8 cellular contexts compared by ENCODE assay signal in genomic region chr3:132418916-132419315, GRCh38. TPM values are rescaled to one million over a fixed set of nuclear protein-coding genes. Genes with fewer than 3 reads are reported as not detected.
DNase-seq lines count a peak whose midpoint lies in the region; ATAC-seq, FAIRE-seq and TF ChIP-seq lines count a peak whose summit lies in the region.

No MANE protein-coding gene starts in this region.

- no peak for FAIRE-seq in HepG2 (lab: Jason Lieb, UNC)

- no peak for TF ChIP-seq POLR2A in IMR-90 (IDR thresholded peaks at IDR 0.05; ENCODE audit: low read depth, low read length)
- TF ChIP-seq POLR2A in HepG2 (IDR thresholded peaks at IDR 0.05; ENCODE audit: insufficient read depth in 1 of 2, low read depth in 2 of 2, low read length in 2 of 2), result no peak

- in situ Hi-C loops in IMR-90 (cut with MboI; ENCODE audit: low sequenced_read_pairs), result no loop called here
- in situ Hi-C loops in HepG2 (cut with HindIII; ENCODE audit: extremely low pct_ligation_motif_present, low pct_unique_long_range_greater_than_20kb), result no loop called here

- H2BK120ac ChIP-seq in IMR-90 (ENCODE audit: low read depth, low read length), result no peak overlapping the region

- TF ChIP-seq CTCF in AG04450 (IDR thresholded peaks at IDR 0.05; ENCODE audit: low read depth, low read length) (no peak), IMR-90 (conservative IDR thresholded peaks at IDR 0.05; ENCODE audit: low read depth, low read length) (no peak), HepG2 (CRISPR knock-in tag; IDR thresholded peaks at IDR 0.05) (no peak)

- intact Hi-C loops in IMR-90 (cut with micrococcal nuclease) (loop anchor here (5.0 kb wide), 2 partner anchors 33 to 63 kb away; no protein-coding TSS in a partner anchor), HepG2 (cut with micrococcal nuclease; ENCODE audit: unreplicated experiment) (no loop called here)

- CTCF ChIA-PET in AG04450 (lab: Charles Lee), result interaction anchor here (0.6 kb wide), 1 partner anchor 205 kb away, joined by 4 read pairs; no protein-coding TSS in a partner anchor
- CTCF ChIA-PET in IMR-90 (lab: Yijun Ruan, JAX), result no interaction called here
- CTCF ChIA-PET in HepG2 (lab: Yijun Ruan, JAX; ENCODE audit: low intra/inter-chr PET ratio, low total read pairs), result no interaction called here

- no peak for TF ChIP-seq RAD21 in IMR-90 (IDR thresholded peaks at IDR 0.05; ENCODE audit: low read length)
- TF ChIP-seq RAD21 in HepG2 (CRISPR knock-in tag; IDR thresholded peaks at IDR 0.05), result no peak

- H3K4me1 ChIP-seq in IMR-90 (ENCODE audit: control insufficient read depth, insufficient read depth, low read length) (peaks cover 4% of the 10 kb centered on the region), HepG2 (ENCODE audit: insufficient read depth, low read length) (peaks cover 50% of the 10 kb centered on the region)

- peak overlapping the region; percentile 83 for H3K14ac ChIP-seq in IMR-90 (replicated peaks; ENCODE audit: low read depth, low read length)

- BruUV-seq in IMR-90 (replicated peaks; lab: Mats Ljungman, UMichigan), result no TSS peak
- no TSS peak for BruUV-seq in HepG2 (replicated peaks; lab: Mats Ljungman, UMichigan)

- no peaks in the 10 kb centered on the region; the same call in 1 of the 2 replicates for H3K9me3 ChIP-seq in AG04450 (ENCODE audit: control insufficient read depth, insufficient read depth, low read length)
- H3K9me3 ChIP-seq in IMR-90 (ENCODE audit: control insufficient read depth, insufficient read depth, low read length), result no peaks in the 10 kb centered on the region
- H3K9me3 ChIP-seq in HepG2 (ENCODE audit: low read length), result no peaks in the 10 kb centered on the region

- H3K9me1 ChIP-seq in IMR-90 (ENCODE audit: insufficient read depth, low read length), result peaks cover 5% of the 10 kb centered on the region; the same call in 1 of the 2 replicates

- H3K9me3 Mint-ChIP-seq in activated naive CD8-positive, alpha-beta T cell treated with anti-CD3 and anti-CD28 coated beads for 36 hours, result no peaks in the 10 kb centered on the region

- dilution Hi-C loops in IMR-90 (cut with HindIII; ENCODE audit: low sequenced_read_pairs, unreplicated experiment), result no loop called here

- peak overlapping the region; percentile 36 for H3K27ac Mint-ChIP-seq in activated naive CD8-positive, alpha-beta T cell treated with anti-CD3 and anti-CD28 coated beads for 36 hours

- no peak overlapping the region for H2BK15ac ChIP-seq in IMR-90 (ENCODE audit: low read depth, low read length)

- POLR2A ChIA-PET in AG04450 (lab: Yijun Ruan, JAX) (no interaction called here), IMR-90 (lab: Charles Lee; ENCODE audit: unreplicated experiment) (no interaction called here), HepG2 (lab: Yijun Ruan, JAX) (no interaction called here)

- H2AFZ ChIP-seq in IMR-90 (replicated peaks; ENCODE audit: low read length, poor library complexity) (no peak overlapping the region), HepG2 (ENCODE audit: low read length) (no peak overlapping the region)

- H3K4ac ChIP-seq in IMR-90 (ENCODE audit: low read depth, low read length), result peak overlapping the region; percentile 5; the same call in 1 of the 2 replicates

- WGBS in IMR-90 (ENCODE audit: extremely low coverage in 2 of 2, insufficient read length in 1 of 2), 2 experiments, result no CpG with 5 or more reads among the region's 4 CpGs
- 21% methylated on average over 4 of the region's 4 CpGs for WGBS in HepG2 (ENCODE audit: low lambda C conversion rate)

- H3K4me3 Mint-ChIP-seq in activated naive CD8-positive, alpha-beta T cell treated with anti-CD3 and anti-CD28 coated beads for 36 hours, result peak overlapping the region; percentile 99

- no peaks in the 10 kb centered on the region for H3K27me3 ChIP-seq in AG04450 (ENCODE audit: control insufficient read depth, insufficient read depth, low read length)
- no peaks in the 10 kb centered on the region for H3K27me3 ChIP-seq in IMR-90 (ENCODE audit: control insufficient read depth, insufficient read depth, low read length)
- no peaks in the 10 kb centered on the region; a peak in 2 of 5 replicates for H3K27me3 ChIP-seq in HepG2 (ENCODE audit: control insufficient read depth in 1 of 2, insufficient read depth in 2 of 2, low read length in 2 of 2)

- H3K4me2 ChIP-seq in IMR-90 (ENCODE audit: low read depth, low read length) (peak overlapping the region; percentile 73), HepG2 (ENCODE audit: low read depth, low read length) (peak overlapping the region; percentile 71)

- peak overlapping the region; percentile 68 for H2BK5ac ChIP-seq in IMR-90 (ENCODE audit: low read depth, low read length, poor library complexity, severe bottlenecking)

- H4K91ac ChIP-seq in IMR-90 (ENCODE audit: insufficient read depth, low read depth, low read length), result no peak overlapping the region

- no peak overlapping the region for H2AK9ac ChIP-seq in IMR-90 (replicated peaks; ENCODE audit: low read depth, low read length, poor library complexity)

- H3K4me3 ChIP-seq in AG04450 (ENCODE audit: low read depth, low read length), result peak overlapping the region; percentile 99
- H3K4me3 ChIP-seq in IMR-90 (ENCODE audit: insufficient read depth, low read depth, low read length), result peak overlapping the region; percentile 89
- H3K4me3 ChIP-seq in HepG2 (replicated peaks in 1 of 3; ENCODE audit: insufficient read depth in 1 of 3, low read depth in 2 of 3, low read length in 3 of 3), result peak overlapping the region; percentile 77 to 99 (median 98); a peak in 5 of 6 replicates

- DNase-seq in AG04450 (ENCODE audit: low read depth, low spot score) (no peak), IMR-90 (no peak), HepG2 (ENCODE audit: low spot score) (no peak), inferior parietal cortex (ENCODE audit: extremely low spot score) (no peak), dedifferentiated amniotic fluid mesenchymal stem cell (ENCODE audit: extremely low spot score) (no peak), cerebellar nuclear complex (lab: John Stamatoyannopoulos, UW) (no peak)
- no peak for DNase-seq in activated naive CD8-positive, alpha-beta T cell treated with anti-CD3 and anti-CD28 coated beads for 36 hours

- TF ChIP-seq EP300 in HepG2 (IDR thresholded peaks at IDR 0.05; ENCODE audit: low read depth in 2 of 2, low read length in 2 of 2) (no peak), HepG2 (CRISPR knock-in tag; IDR thresholded peaks at IDR 0.05; ENCODE audit: borderline replicate concordance) (no peak)

- H4K20me1 ChIP-seq in IMR-90 (ENCODE audit: insufficient read depth, low read length) (peaks cover 6% of the 10 kb centered on the region), HepG2 (ENCODE audit: insufficient read depth, low read length) (no peaks in the 10 kb centered on the region)

- H3K23ac ChIP-seq in IMR-90 (ENCODE audit: low read depth, low read length), result peak overlapping the region; percentile 83; the same call in 1 of the 2 replicates

- H3K56ac ChIP-seq in IMR-90 (ENCODE audit: extremely low read depth, insufficient read depth, low read length), result peak overlapping the region; percentile 23; the same call in 1 of the 2 replicates

- H4K5ac ChIP-seq in IMR-90 (ENCODE audit: low read depth, low read length), result no peak overlapping the region; the same call in 1 of the 2 replicates

- no peaks in the 10 kb centered on the region for H3K27me3 Mint-ChIP-seq in activated naive CD8-positive, alpha-beta T cell treated with anti-CD3 and anti-CD28 coated beads for 36 hours

- peak overlapping the region; percentile 48; the same call in 1 of the 2 replicates for H3K18ac ChIP-seq in IMR-90 (ENCODE audit: low read depth, low read length)

- H3K36me3 ChIP-seq in IMR-90 (ENCODE audit: control insufficient read depth, insufficient read depth, low read length), result peaks cover 3% of the 10 kb centered on the region
- H3K36me3 ChIP-seq in HepG2 (replicated peaks in 1 of 2; ENCODE audit: control insufficient read depth in 1 of 2, insufficient read depth in 2 of 2, low read length in 2 of 2), result no peaks in the 10 kb centered on the region

- peaks cover 41% of the 10 kb centered on the region for H3K79me2 ChIP-seq in HepG2 (ENCODE audit: insufficient read depth, low read length)

- H4K8ac ChIP-seq in IMR-90 (ENCODE audit: low read depth in 2 of 2, low read length in 2 of 2), result 0 out of 4 replicates have a peak overlapping the region, but pooled peaks of 1 of the 2 experiments have one; percentile 6

- peaks cover 14% of the 10 kb centered on the region for H3K36me3 Mint-ChIP-seq in activated naive CD8-positive, alpha-beta T cell treated with anti-CD3 and anti-CD28 coated beads for 36 hours

- H3K4me1 Mint-ChIP-seq in activated naive CD8-positive, alpha-beta T cell treated with anti-CD3 and anti-CD28 coated beads for 36 hours, result peaks cover 41% of the 10 kb centered on the region

- no peak overlapping the region for H2BK20ac ChIP-seq in IMR-90 (ENCODE audit: low read depth, low read length)

- peak overlapping the region; percentile 98; the same call in 1 of the 2 replicates for H3K9ac ChIP-seq in IMR-90 (ENCODE audit: low read depth, low read length)
- peak overlapping the region; percentile 95 for H3K9ac ChIP-seq in HepG2 (ENCODE audit: insufficient read depth, low read depth, low read length)

- H2AK5ac ChIP-seq in IMR-90 (ENCODE audit: low read depth, low read length), result no peak overlapping the region

- H3K27ac ChIP-seq in AG04450 (ENCODE audit: low read depth, low read length), result no peak overlapping the region
- H3K27ac ChIP-seq in IMR-90 (ENCODE audit: insufficient read depth, low read length), result no peak overlapping the region
- H3K27ac ChIP-seq in HepG2 (ENCODE audit: extremely low read length, insufficient read depth, low read length), result peak overlapping the region; percentile 80

- no peak for ATAC-seq in IMR-90 (ENCODE audit: low read depth)
- ATAC-seq in HepG2, result no peak
- no peak for ATAC-seq in GM21447 (IDR thresholded peaks at IDR 0.05; ENCODE audit: unreplicated experiment)

- peaks cover 13 to 38% of the 10 kb centered on the region in 2 experiments for H3K79me1 ChIP-seq in IMR-90 (ENCODE audit: low read depth in 1 of 2, low read length in 2 of 2)

RNA-seq across cellular contexts. Expression of gene DNAJC13, which starts 1.6 kb away (rescaled TPM):
- polyA plus RNA-seq in AG04450 (2011; rRNA removed) (37.5 and 50.5 TPM in 2 replicates), IMR-90 (2012; rRNA removed) (13.7 and 16.4 TPM in 2 replicates), HepG2 (2011; rRNA removed) (7.6 and 9.1 TPM in 2 replicates)
- 49.0 and 86.8 TPM in 2 replicates for polyA minus RNA-seq in AG04450 (2011; rRNA and poly(A)+ RNA removed)
- total RNA-seq in IMR-90 (2012; rRNA removed) (48.6 and 67.8 TPM in 2 replicates), HepG2 (2016; rRNA removed; fragmentation: Illumina TruSeq; extraction: Trizol) (26.2 and 37.5 TPM in 2 replicates)
- 2.6 and 3.2 TPM in 2 replicates for polyA plus RNA-seq in IMR-90 (2012; cell fraction: cytosol; rRNA removed)
- 3.4 and 28.1 TPM in 2 replicates for polyA plus RNA-seq in IMR-90 (2012; cell fraction: nucleus; rRNA removed; ENCODE audit: low replicate concordance)
- 10 to 100 TPM; 31.4 to 32.1 TPM for total RNA-seq in activated naive CD8-positive, alpha-beta T cell treated with anti-CD3 and anti-CD28 coated beads for 36 hours
- 3.7 and 4.5 TPM in 2 replicates for total RNA-seq in HepG2 (2016; cell fraction: cytosol; rRNA removed; fragmentation: Illumina TruSeq; extraction: Trizol; ENCODE audit: low read depth)
- 25.0 and 35.2 TPM in 2 replicates for total RNA-seq in HepG2 (2016; cell fraction: insoluble cytoplasmic fraction; rRNA removed; fragmentation: Illumina TruSeq; extraction: Trizol)
- 9.6 and 10.3 TPM in 2 replicates for total RNA-seq in HepG2 (2016; cell fraction: membrane; rRNA removed; fragmentation: Illumina TruSeq; extraction: Trizol)
- 34.1 and 42.6 TPM in 2 replicates for total RNA-seq in HepG2 (2016; cell fraction: nucleus; rRNA removed; fragmentation: Illumina TruSeq; extraction: Trizol)
- polyA plus RNA-seq in HepG2 (2011; cell fraction: cytosol; rRNA removed), result 4.1 and 5.3 TPM in 2 replicates
- polyA plus RNA-seq in HepG2 (2011; cell fraction: nucleus; rRNA removed), result 11.6 and 12.8 TPM in 2 replicates
- 6.9 and 9.3 TPM in 2 replicates for polyA plus RNA-seq in HepG2 (2012)
- polyA plus RNA-seq in HepG2 (2016; cell fraction: cytosol; fragmentation: Illumina TruSeq; extraction: Trizol; ENCODE audit: low read depth), result 1.3 and 1.4 TPM in 2 replicates
- polyA plus RNA-seq in HepG2 (2016; cell fraction: insoluble cytoplasmic fraction; fragmentation: Illumina TruSeq; extraction: Trizol; ENCODE audit: low read depth), result 25.2 and 28.2 TPM in 2 replicates
- polyA plus RNA-seq in HepG2 (2016; cell fraction: membrane; fragmentation: Illumina TruSeq; extraction: Trizol; ENCODE audit: low read depth), result 4.6 and 4.8 TPM in 2 replicates
- polyA plus RNA-seq in HepG2 (2016; cell fraction: nucleus; fragmentation: Illumina TruSeq; extraction: Trizol; ENCODE audit: insufficient read depth, low read depth), result 18.3 and 22.7 TPM in 2 replicates
- polyA minus RNA-seq in HepG2 (2011; rRNA and poly(A)+ RNA removed; ENCODE audit: low replicate concordance), result 10.6 and 24.2 TPM in 2 replicates
- 15.5 and 18.0 TPM in 2 replicates for polyA minus RNA-seq in HepG2 (2011; cell fraction: cytosol; rRNA and poly(A)+ RNA removed)
- 70.9 and 81.6 TPM in 2 replicates for polyA minus RNA-seq in HepG2 (2011; cell fraction: nucleus; rRNA and poly(A)+ RNA removed)
